Comparison of ENCODE assay signal across 8 cellular contexts in the genomic region with DNA sequence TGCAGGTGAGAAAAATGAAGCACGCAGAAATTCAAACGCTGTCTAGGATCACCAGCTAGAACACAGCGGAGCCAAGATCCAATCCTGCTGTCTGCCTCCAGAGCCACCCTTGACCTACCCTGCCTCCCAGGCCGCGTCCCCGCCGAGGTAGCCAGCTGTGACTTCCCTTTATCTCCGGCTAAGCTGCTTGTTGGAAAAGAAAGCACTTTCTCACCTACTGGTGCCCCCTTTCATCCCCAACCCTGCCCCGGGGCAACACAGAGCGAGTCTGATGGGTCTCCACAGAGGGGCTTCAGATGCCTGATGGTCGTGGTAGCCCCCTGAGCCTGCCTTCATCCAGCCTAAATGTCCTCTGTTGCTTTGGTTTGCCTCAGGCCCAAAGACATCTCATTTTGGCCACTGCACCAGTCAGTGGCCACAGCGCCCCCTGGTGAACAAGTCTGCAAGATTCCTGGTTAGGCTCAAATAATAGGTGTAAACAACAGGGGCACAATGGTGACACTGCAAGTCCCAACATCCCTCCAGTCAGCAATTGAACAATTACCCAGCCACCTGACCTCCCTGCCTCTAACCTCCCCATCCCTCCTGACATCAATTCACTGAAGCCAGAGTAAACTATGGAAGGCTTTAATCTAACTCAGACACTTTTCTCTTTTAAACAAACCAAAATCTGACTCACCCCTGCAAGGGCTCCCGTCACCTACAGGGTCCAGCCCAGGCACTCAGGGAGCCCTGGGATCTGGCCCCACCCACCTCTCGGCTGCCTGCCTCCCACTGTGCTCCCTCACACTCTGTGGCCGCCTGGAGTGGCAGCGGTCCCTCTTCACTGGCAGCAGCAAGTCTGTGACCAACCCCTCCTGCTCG. TPM values are rescaled to one million over a fixed set of nuclear protein-coding genes. Genes with fewer than 3 reads are reported as not detected.
A peak's percentile ranks its signal among the peaks of the same experiment; 100 is the strongest.
DNase-seq lines count a peak whose midpoint lies in the region; ATAC-seq and TF ChIP-seq lines count a peak whose summit lies in the region.

No MANE protein-coding gene starts in this region.

- H3K4me3 ChIP-seq in HUES48 (ENCODE audit: low read depth, low read length) (no peak overlapping the region), cardiac muscle cell (no peak overlapping the region)

- H3K27ac ChIP-seq in HUES48 (ENCODE audit: low read depth, low read length), result peak overlapping the region; percentile 39
- H3K27ac ChIP-seq in cardiac muscle cell, result no peak overlapping the region

- H3K36me3 ChIP-seq in HUES48 (ENCODE audit: control insufficient read depth, insufficient read depth, low read length), result peaks cover 16% of the 10 kb centered on the region
- H3K36me3 ChIP-seq in cardiac muscle cell, result no peaks in the 10 kb centered on the region

- no peaks in the 10 kb centered on the region for H3K9me3 ChIP-seq in HUES48 (ENCODE audit: control insufficient read depth, insufficient read depth, low read length)
- no peaks in the 10 kb centered on the region for H3K9me3 ChIP-seq in cardiac muscle cell (ENCODE audit: low read depth)

- no peaks in the 10 kb centered on the region for H3K27me3 Mint-ChIP-seq in activated naive CD8-positive, alpha-beta T cell treated with anti-CD3 and anti-CD28 coated beads for 36 hours

- H3K9ac ChIP-seq in HUES48 (ENCODE audit: low read depth, low read length), result no peak overlapping the region

- H3K27me3 ChIP-seq in HUES48 (ENCODE audit: control insufficient read depth, insufficient read depth, low read length) (no peaks in the 10 kb centered on the region), cardiac muscle cell (no peaks in the 10 kb centered on the region)

- no peak for ATAC-seq in HG03045 (IDR thresholded peaks at IDR 0.05; ENCODE audit: unreplicated experiment)

- TF ChIP-seq CTCF in cardiac muscle cell (IDR thresholded peaks at IDR 0.05; ENCODE audit: low read depth, low read length), result peak; percentile 84

- DNase-seq in NCI-H510A treated with DMSO at 0.1 percent for 48 hours (lab: John Stamatoyannopoulos, UW) (peak; percentile 6), NCI-H510A (lab: John Stamatoyannopoulos, UW) (no peak), SKM-1 treated with dmso at 0.1 percent for 144 hours (lab: John Stamatoyannopoulos, UW; ENCODE audit: unreplicated experiment) (peak; percentile 58), cardiac muscle cell (ENCODE audit: low read depth in 1 of 2, low spot score in 1 of 2) (peak; percentile 72 to 79), renal cortical epithelial cell (ENCODE audit: low read depth) (peak; percentile 34)
- peak; percentile 61 for DNase-seq in activated naive CD8-positive, alpha-beta T cell treated with anti-CD3 and anti-CD28 coated beads for 36 hours

- H3K4me1 Mint-ChIP-seq in activated naive CD8-positive, alpha-beta T cell treated with anti-CD3 and anti-CD28 coated beads for 36 hours, result peaks cover 15% of the 10 kb centered on the region

- H3K9me3 Mint-ChIP-seq in activated naive CD8-positive, alpha-beta T cell treated with anti-CD3 and anti-CD28 coated beads for 36 hours, result no peaks in the 10 kb centered on the region

- H3K4me1 ChIP-seq in HUES48 (ENCODE audit: control insufficient read depth, insufficient read depth, low read length) (peaks cover 9% of the 10 kb centered on the region; the same call in 1 of the 2 replicates), cardiac muscle cell (ENCODE audit: low read depth) (no peaks in the 10 kb centered on the region)

- H3K4me3 Mint-ChIP-seq in activated naive CD8-positive, alpha-beta T cell treated with anti-CD3 and anti-CD28 coated beads for 36 hours, result no peak overlapping the region

- H3K36me3 Mint-ChIP-seq in activated naive CD8-positive, alpha-beta T cell treated with anti-CD3 and anti-CD28 coated beads for 36 hours, result peaks cover 3% of the 10 kb centered on the region

- no peak overlapping the region for H3K27ac Mint-ChIP-seq in activated naive CD8-positive, alpha-beta T cell treated with anti-CD3 and anti-CD28 coated beads for 36 hours

RNA-seq across cellular contexts. Expression of gene BCL2L10, which starts 27.3 kb away (rescaled TPM):
- not detected for total RNA-seq in activated naive CD8-positive, alpha-beta T cell treated with anti-CD3 and anti-CD28 coated beads for 36 hours
- total RNA-seq in cardiac muscle cell (0.36 TPM in 1 of 2 replicates, not detected in the other), renal cortical epithelial cell (0.60 and 0.87 TPM in 2 replicates)
- polyA plus RNA-seq in cardiac muscle cell, result not detected in 2 replicates

RNA-seq across cellular contexts. Expression of gene GNB5, which starts 51.4 kb away (rescaled TPM):
- total RNA-seq in activated naive CD8-positive, alpha-beta T cell treated with anti-CD3 and anti-CD28 coated beads for 36 hours, result 10 to 100 TPM; 14.5 to 16.2 TPM
- 38.4 and 50.2 TPM in 2 replicates for total RNA-seq in cardiac muscle cell
- polyA plus RNA-seq in cardiac muscle cell, result 31.2 and 36.7 TPM in 2 replicates
- total RNA-seq in renal cortical epithelial cell, result 36.5 and 42.7 TPM in 2 replicates
